Comparison of ENCODE assay signal across 12 cellular contexts in the genomic region with DNA sequence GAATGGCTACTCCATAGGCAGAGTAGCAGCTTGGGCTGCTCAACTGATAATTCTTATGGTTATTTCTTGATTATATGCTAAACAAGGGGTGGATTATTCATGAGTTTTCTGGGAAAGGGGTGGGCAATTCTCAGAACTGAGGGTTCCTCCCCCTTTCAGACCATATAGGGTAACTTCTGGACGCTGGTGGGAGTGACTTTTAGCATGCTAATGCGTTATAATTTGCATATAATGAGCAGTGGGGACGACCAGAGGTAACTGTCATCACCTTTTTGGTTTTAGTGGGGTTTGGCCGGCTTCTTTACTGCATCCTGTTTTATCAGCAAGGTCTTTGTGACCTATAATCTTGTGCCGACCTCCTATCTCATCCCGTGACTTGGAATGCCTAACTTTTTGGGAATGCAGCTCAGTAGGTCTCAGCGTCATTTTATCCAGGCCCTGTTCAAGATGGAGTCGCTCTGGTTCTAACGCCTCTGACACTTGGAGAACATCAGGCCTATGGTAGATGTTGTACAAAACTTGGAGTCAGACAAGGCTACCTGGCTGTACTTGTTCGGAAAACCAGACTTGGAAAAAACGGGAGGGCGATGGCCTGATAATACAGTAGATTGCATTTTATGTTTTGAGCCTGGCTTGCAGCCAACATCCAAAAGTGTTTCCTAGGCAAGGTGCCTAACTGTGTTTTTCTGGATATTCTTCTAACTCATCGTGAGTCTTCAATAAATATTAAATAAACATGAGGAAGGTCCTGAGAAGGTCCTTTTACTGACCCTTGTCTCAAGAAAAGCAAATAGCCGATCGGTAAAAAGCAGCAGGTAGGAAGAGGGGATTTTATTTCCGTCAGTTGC. TPM values are rescaled to one million over a fixed set of nuclear protein-coding genes. Genes with fewer than 3 reads are reported as not detected.
DNase-seq lines count a peak whose midpoint lies in the region; ATAC-seq, FAIRE-seq and TF ChIP-seq lines count a peak whose summit lies in the region.
"Had no signal": no experiment of that assay in that cellular context is flagged by ENCODE, and none has a peak within 500 bp of the region (broad histone marks: within the 10 kb centered on the region; RNA-seq: fewer than 3 reads in every experiment).

No MANE protein-coding gene starts in this region.

- no peak overlapping the region for H4K91ac ChIP-seq in H1 (replicated peaks; ENCODE audit: insufficient read length, low read length)

- FAIRE-seq in GM12891 (lab: Jason Lieb, UNC): peak; percentile 70
- FAIRE-seq in H1 (lab: Jason Lieb, UNC): peak; percentile 65
- FAIRE-seq: HTR-8/SVneo, keratinocyte had no signal

- POLR2A ChIA-PET in H1 (lab: Charles Lee; ENCODE audit: partially characterized antibody): interaction anchor here (1.1 to 1.9 kb wide), 2 partner anchors 12 to 14 kb away, joined by 3 to 8 read pairs; no protein-coding TSS in a partner anchor

- H3K4me2 ChIP-seq in Loucy (ENCODE audit: low read depth, low read length, poor library complexity, severe bottlenecking): peak overlapping the region; percentile 70
- H3K4me2 ChIP-seq in H1 (ENCODE audit: insufficient read depth in 1 of 2, low read depth in 2 of 2, low read length in 2 of 2): peak overlapping the region in 1 of 2 experiments; percentile 81; a peak in 2 of 4 replicates

- H3K9me2 ChIP-seq in Loucy (replicated peaks; ENCODE audit: low read depth, low read length): no peaks in the 10 kb centered on the region

- H3K9me3 Mint-ChIP-seq in osteocyte (ENCODE audit: unreplicated experiment): no peaks in the 10 kb centered on the region

- no peak overlapping the region for H3K23ac ChIP-seq in H1 (ENCODE audit: insufficient read length)

- TF ChIP-seq CTCF in Loucy (conservative IDR thresholded peaks at IDR 0.05; ENCODE audit: low read length) (no peak), H1 (IDR thresholded peaks at IDR 0.05; ENCODE audit: control extremely low read depth in 1 of 3, insufficient read depth in 1 of 3, low read depth in 1 of 3, low read length in 3 of 3) (no peak), osteocyte (IDR thresholded peaks at IDR 0.05) (no peak)

- 73% methylated on average over 16 of the region's 16 CpGs; no CpG with 5 or more reads in 1 of the 2 experiments for WGBS in H1 (ENCODE audit: extremely low coverage in 1 of 2, insufficient coverage in 1 of 2, insufficient read length in 1 of 2, insufficient replicate concordance in 2 of 2, low coverage in 1 of 2, low lambda C conversion rate in 2 of 2, missing lambda C conversion rate in 1 of 2), 2 experiments

- H2AK5ac ChIP-seq in H1 (ENCODE audit: low read depth, low read length): no peak overlapping the region

- H2BK5ac ChIP-seq in H1 (ENCODE audit: low read depth, low read length): no peak overlapping the region

- CTCF ChIA-PET in H1 (lab: Charles Lee; ENCODE audit: partially characterized antibody): no interaction called here

- H3K36me3 ChIP-seq in Loucy (ENCODE audit: insufficient read depth, low read length) (no peaks in the 10 kb centered on the region), H1 (ENCODE audit: control insufficient read depth in 2 of 4, insufficient read depth in 4 of 4, low read length in 3 of 4) (no peaks in the 10 kb centered on the region), MG63 (no peaks in the 10 kb centered on the region)

- H3K9me3 ChIP-seq in Loucy (ENCODE audit: insufficient read depth, low read depth, low read length) (no peaks in the 10 kb centered on the region), H1 (ENCODE audit: insufficient read depth in 2 of 2, low read depth in 1 of 2, low read length in 1 of 2) (no peaks in the 10 kb centered on the region), MG63 (no peaks in the 10 kb centered on the region)
- H3K9me3 ChIP-seq: mucosa of descending colon had no signal

- H3K36me3 Mint-ChIP-seq in osteocyte (ENCODE audit: unreplicated experiment): peaks cover 3% of the 10 kb centered on the region

- no peak overlapping the region for H3K27ac Mint-ChIP-seq in osteocyte (ENCODE audit: unreplicated experiment)

- peak overlapping the region; percentile 87 for H3K9ac ChIP-seq in Loucy (ENCODE audit: low read depth, low read length, poor library complexity, severe bottlenecking)
- H3K9ac ChIP-seq in H1 (replicated peaks in 1 of 4; ENCODE audit: extremely low read depth in 1 of 4, low read depth in 3 of 4, low read length in 3 of 4): no peak overlapping the region

- peaks cover 45% of the 10 kb centered on the region for H3K4me1 ChIP-seq in Loucy (ENCODE audit: insufficient read depth, low read length, poor library complexity, severe bottlenecking)
- peaks cover 0 to 14% (median 5%) of the 10 kb centered on the region in 4 experiments; a peak in 6 of 7 replicates for H3K4me1 ChIP-seq in H1 (replicated peaks in 1 of 4; ENCODE audit: control insufficient read depth in 3 of 4, insufficient read depth in 4 of 4, low read length in 3 of 4)

- no peak for TF ChIP-seq RAD21 in H1 (IDR thresholded peaks at IDR 0.05 in 1 of 2, conservative IDR thresholded peaks at IDR 0.05 in 1 of 2; ENCODE audit: low read depth in 2 of 2, low read length in 2 of 2)

- H3K14ac ChIP-seq in H1 (ENCODE audit: insufficient read length): no peak overlapping the region

- H3K27me3 ChIP-seq in Loucy (ENCODE audit: insufficient read depth, low read length, poor library complexity, severe bottlenecking) (no peaks in the 10 kb centered on the region), H1 (replicated peaks in 1 of 4; ENCODE audit: control insufficient read depth in 3 of 4, extremely low read depth in 1 of 4, insufficient read depth in 3 of 4, low read length in 3 of 4) (no peaks in the 10 kb centered on the region), MG63 (no peaks in the 10 kb centered on the region)

- H2BK120ac ChIP-seq in H1 (replicated peaks; ENCODE audit: low read depth, low read length): no peak overlapping the region

- no peaks in the 10 kb centered on the region for H3F3A ChIP-seq in Loucy (ENCODE audit: low read depth)

- no peak overlapping the region for H3K56ac ChIP-seq in H1 (replicated peaks; ENCODE audit: insufficient read length, low read depth, low read length)

- H3K4me3 ChIP-seq in Loucy (ENCODE audit: low read length, poor library complexity, severe bottlenecking) (no peak overlapping the region), H1 (ENCODE audit: extremely low read depth in 1 of 4, insufficient read depth in 2 of 4, low read depth in 3 of 4, low read length in 4 of 4) (no peak overlapping the region), MG63 (no peak overlapping the region)
- H3K4me3 ChIP-seq: mucosa of descending colon had no signal

- H2BK20ac ChIP-seq in H1 (ENCODE audit: low read length): no peak overlapping the region

- DNase-seq in GM12891 (ENCODE audit: insufficient read length, low spot score) (no peak), H1 (ENCODE audit: low read depth in 1 of 2, low spot score in 2 of 2) (no peak), osteocyte (ENCODE audit: extremely low spot score, unreplicated experiment) (no peak), MG63 (no peak)
- DNase-seq: mucosa of descending colon; MV-4-11; stimulated activated CD4-positive, alpha-beta T cell treated with anti-CD3 and anti-CD28 coated beads, Interleukin-1b, Interleukin-23, amount 100 ng/mL, for 48 hours had no signal

- ATAC-seq in GM21528 (IDR thresholded peaks at IDR 0.05; ENCODE audit: low FRiP score, unreplicated experiment): no peak
- ATAC-seq in GM19035 (IDR thresholded peaks at IDR 0.05; ENCODE audit: unreplicated experiment): no peak
- ATAC-seq: mucosa of descending colon had no signal

- peaks cover 28% of the 10 kb centered on the region for H4K20me1 ChIP-seq in Loucy (ENCODE audit: insufficient read depth, low read length, poor library complexity, severe bottlenecking)
- peaks cover 0 to 3% of the 10 kb centered on the region in 2 experiments for H4K20me1 ChIP-seq in H1 (replicated peaks in 1 of 2; ENCODE audit: control insufficient read depth in 1 of 2, insufficient read depth in 2 of 2, low read length in 2 of 2)

- no peak overlapping the region for H2BK12ac ChIP-seq in H1 (ENCODE audit: low read depth, low read length)

- no peak for TF ChIP-seq EP300 in H1 (IDR thresholded peaks at IDR 0.05; ENCODE audit: borderline replicate concordance in 1 of 2, low read depth in 2 of 2, low read length in 2 of 2)

- H2AFZ ChIP-seq in Loucy (ENCODE audit: low read length) (no peak overlapping the region), H1 (ENCODE audit: low read length) (no peak overlapping the region)

- H3K4me1 Mint-ChIP-seq in osteocyte (ENCODE audit: unreplicated experiment): peaks cover 17% of the 10 kb centered on the region

- no peaks in the 10 kb centered on the region for H3K79me1 ChIP-seq in H1 (ENCODE audit: low read depth, low read length)

- H3K23me2 ChIP-seq in H1 (ENCODE audit: low read depth, low read length): peaks cover 2% of the 10 kb centered on the region; the same call in 1 of the 2 replicates

- H3K18ac ChIP-seq in H1 (ENCODE audit: extremely low read depth, low read length): no peak overlapping the region

- H3K4me3 Mint-ChIP-seq in osteocyte (ENCODE audit: unreplicated experiment): peak overlapping the region; percentile 23

- peaks cover 16% of the 10 kb centered on the region for H3K27me3 Mint-ChIP-seq in osteocyte (ENCODE audit: unreplicated experiment)

- no peak overlapping the region for H4K8ac ChIP-seq in H1 (ENCODE audit: extremely low read depth, insufficient read depth, low read length)

- H3K4ac ChIP-seq in H1 (replicated peaks; ENCODE audit: insufficient read length, low read depth, low read length): no peak overlapping the region

- no peak overlapping the region for H2BK15ac ChIP-seq in H1 (ENCODE audit: low read length)

- H3K79me2 ChIP-seq in Loucy (ENCODE audit: insufficient read depth, low read length) (peaks cover 32% of the 10 kb centered on the region), H1 (ENCODE audit: control insufficient read depth in 1 of 2, insufficient read depth in 2 of 2, low read length in 2 of 2) (peaks cover 0 to 3% of the 10 kb centered on the region in 2 experiments; a peak in 1 of 4 replicates)

- no peak overlapping the region for H3K27ac ChIP-seq in H1 (ENCODE audit: low read depth, low read length)

- H4K5ac ChIP-seq in H1 (ENCODE audit: insufficient read length, low read depth, low read length): no peak overlapping the region

- no peak for TF ChIP-seq POLR2A in GM12891 (IDR thresholded peaks at IDR 0.05; ENCODE audit: low read depth, low read length)
- no peak for TF ChIP-seq POLR2A in H1 (IDR thresholded peaks at IDR 0.05; ENCODE audit: control extremely low read depth in 1 of 2, low read depth in 2 of 2, low read length in 2 of 2)

RNA-seq across cellular contexts. Expression of gene TMEM164, which starts 1.8 kb away (rescaled TPM):
- polyA plus RNA-seq in GM12891 (2012; ENCODE audit: low read depth, missing spikeins): 9.9 TPM
- total RNA-seq in H1 (2021; fragmentation: NEBNext Ultra II Directional; extraction: Animal tissue kit (Norgen Biotek cat#: 25700)): 14.8 and 17.7 TPM in 2 replicates
- polyA plus RNA-seq in H1 (2011; rRNA removed): 6.8 and 7.3 TPM in 2 replicates
- 6.7 TPM for polyA plus RNA-seq in H1 (2011; cell fraction: cytosol; rRNA removed)
- polyA plus RNA-seq in H1 (2011; cell fraction: nucleus; rRNA removed): 10.6 TPM
- polyA plus RNA-seq in H1 (2012, experiment 1 of 2): 12.6 to 14.6 TPM (median 14.0 TPM) in 4 replicates
- polyA plus RNA-seq in H1 (2012, experiment 2 of 2): 10.9 TPM
- polyA plus RNA-seq in H1 (2013, experiment 1 of 2): 14.2 TPM
- 9.4 TPM for polyA plus RNA-seq in H1 (2013, experiment 2 of 2)
- 15.2 and 15.3 TPM in 2 replicates for polyA minus RNA-seq in H1 (2011; rRNA and poly(A)+ RNA removed)
- 14.5 TPM for polyA minus RNA-seq in H1 (2011; cell fraction: cytosol; rRNA and poly(A)+ RNA removed)
- polyA minus RNA-seq in H1 (2011; cell fraction: nucleus; rRNA and poly(A)+ RNA removed): 13.4 TPM
- total RNA-seq in osteocyte: 12.4 and 12.9 TPM in 2 replicates
- total RNA-seq in MG63 (2014; rRNA removed; shearing (Covaris generic); ENCODE audit: low replicate concordance): 19.6 and 19.9 TPM in 2 replicates
